Comparison of ENCODE assay signal across 1 cellular context in genomic region chr6:709471-710056, GRCh38.
TF ChIP-seq lines count a peak whose summit lies in the region.

No MANE protein-coding gene starts in this region.

TF ChIP-seq in HepG2, 621 proteins besides CTCF, POLR2A, EP300 and RAD21:
- TF ChIP-seq MBNL3 (CRISPR knock-in tag; conservative IDR thresholded peaks at IDR 0.05) (no peak), CBX2 (IDR thresholded peaks at IDR 0.05; ENCODE audit: low read depth, low read length) (peak; percentile 67; the same call in 1 of the 2 replicates), CBX2 (CRISPR knock-in tag; IDR thresholded peaks at IDR 0.05; ENCODE audit: low read depth) (no peak; the same call in 1 of the 2 replicates), IRX3 (CRISPR knock-in tag; IDR thresholded peaks at IDR 0.05; ENCODE audit: borderline replicate concordance, low read depth) (no peak), ZNF382 (CRISPR knock-in tag; IDR thresholded peaks at IDR 0.05; ENCODE audit: borderline replicate concordance) (no peak), ZNF552 (CRISPR knock-in tag; IDR thresholded peaks at IDR 0.05; ENCODE audit: borderline replicate concordance) (no peak), CENPBD1 (CRISPR knock-in tag; IDR thresholded peaks at IDR 0.05; ENCODE audit: borderline replicate concordance, low read depth) (no peak)
